In the genomic region with DNA sequence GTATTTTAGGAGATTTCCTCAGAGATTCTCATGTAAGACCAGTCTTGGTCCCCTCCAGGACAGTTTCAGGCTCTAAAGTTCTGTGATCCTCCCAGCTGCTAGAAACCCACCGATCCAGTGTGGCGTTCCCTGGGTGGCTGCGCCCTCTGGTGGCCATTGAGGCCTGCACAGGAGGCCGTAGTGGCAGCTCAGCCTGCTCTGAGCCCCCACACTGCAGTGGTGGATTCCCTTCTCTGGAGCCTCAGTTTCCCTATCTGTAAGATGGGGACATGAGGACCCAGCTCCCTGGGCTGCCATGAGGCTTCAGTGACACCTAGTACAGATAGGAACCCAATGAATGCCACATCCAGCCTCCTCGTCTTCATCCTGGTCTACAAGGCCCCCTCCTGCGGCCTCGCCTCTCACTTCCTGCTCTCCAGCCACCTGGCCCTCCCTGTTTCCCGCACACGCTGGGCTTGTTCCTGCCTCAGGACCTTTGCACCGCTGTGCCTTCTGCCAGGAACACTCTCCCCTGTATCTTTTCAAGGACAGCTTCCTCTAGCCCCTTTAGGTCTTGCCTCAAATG, we compare ENCODE assay signal across 8 cellular contexts. TPM values are rescaled to one million over a fixed set of nuclear protein-coding genes. Genes with fewer than 3 reads are reported as not detected.
DNase-seq lines count a peak whose midpoint lies in the region; ATAC-seq and TF ChIP-seq lines count a peak whose summit lies in the region.

No MANE protein-coding gene starts in this region.

- no peak overlapping the region for H3K14ac ChIP-seq in neuronal stem cell (ENCODE audit: low read length)

- H2AFZ ChIP-seq in PC-9: no peak overlapping the region
- H2AFZ ChIP-seq in neuronal stem cell (ENCODE audit: low read length): no peak overlapping the region

- CTCF ChIA-PET in PC-9 (lab: Charles Lee): interaction anchor here (0.6 to 1.1 kb wide), 4 partner anchors 13 to 220 kb away, joined by 3 to 12 read pairs (median 4); no protein-coding TSS in a partner anchor

- no peak overlapping the region for H2BK12ac ChIP-seq in neuronal stem cell (ENCODE audit: low read length)

- POLR2A ChIA-PET in PC-9 (lab: Charles Lee; ENCODE audit: unreplicated experiment): no interaction called here

- no peaks in the 10 kb centered on the region for H3K79me2 ChIP-seq in PC-9 (ENCODE audit: low read depth)

- no peak overlapping the region for H3K4ac ChIP-seq in neuronal stem cell (ENCODE audit: low read length)

- no peaks in the 10 kb centered on the region for H3K36me3 ChIP-seq in PC-9 (ENCODE audit: low read depth)
- peaks cover 3 to 12% of the 10 kb centered on the region in 2 donors for H3K36me3 ChIP-seq in neuronal stem cell (replicated peaks in 1 of 2; ENCODE audit: control insufficient read depth in 2 of 2, insufficient read depth in 2 of 2, low read length in 2 of 2)

- no peak overlapping the region for H4K8ac ChIP-seq in neuronal stem cell (ENCODE audit: low read depth, low read length)

- H3K9me3 ChIP-seq in PC-9 (ENCODE audit: insufficient read depth, low read depth): no peaks in the 10 kb centered on the region
- H3K9me3 ChIP-seq in neuronal stem cell (replicated peaks in 1 of 2; ENCODE audit: control insufficient read depth in 2 of 2, insufficient read depth in 1 of 2, low read depth in 1 of 2, low read length in 2 of 2): no peaks in the 10 kb centered on the region

- H3K4me3 ChIP-seq in PC-9 (no peak overlapping the region), fibroblast of mammary gland (ENCODE audit: control insufficient read depth, low read depth, low read length) (no peak overlapping the region), neuronal stem cell (ENCODE audit: low read length in 2 of 2) (no peak overlapping the region)

- BruUV-seq in PC-9 (replicated peaks; lab: Mats Ljungman, UMichigan): no TSS peak

- no peaks in the 10 kb centered on the region for H3K4me1 Mint-ChIP-seq in activated T-cell treated with anti-CD3 and anti-CD28 coated beads, Interleukin-2, amount 50 U/mL, for 72 hours (ENCODE audit: low read depth)

- H3K27ac Mint-ChIP-seq in activated T-cell treated with anti-CD3 and anti-CD28 coated beads, Interleukin-2, amount 50 U/mL, for 72 hours: no peak overlapping the region

- H3K9me2 ChIP-seq in PC-9 (ENCODE audit: insufficient read depth): no peaks in the 10 kb centered on the region

- H3K4me2 ChIP-seq in PC-9 (no peak overlapping the region), neuronal stem cell (ENCODE audit: insufficient read depth, low read length, poor library complexity, severe bottlenecking) (no peak overlapping the region)

- intact Hi-C loops in PC-9 (cut with micrococcal nuclease; ENCODE audit: unreplicated experiment): loop anchor here (1.0 kb wide), 2 partner anchors 102 to 220 kb away; no protein-coding TSS in a partner anchor

- H3K27ac ChIP-seq in PC-9 (no peak overlapping the region), neuronal stem cell (replicated peaks; ENCODE audit: low read length) (no peak overlapping the region), substantia nigra (ENCODE audit: low read depth, low read length, poor library complexity, severe bottlenecking) (no peak overlapping the region)

- no peaks in the 10 kb centered on the region for H3K4me1 ChIP-seq in PC-9 (replicated peaks; ENCODE audit: insufficient read depth)
- H3K4me1 ChIP-seq in neuronal stem cell (ENCODE audit: control insufficient read depth in 2 of 2, insufficient read depth in 1 of 2, low read depth in 1 of 2, low read length in 2 of 2): no peaks in the 10 kb centered on the region

- no peak overlapping the region for H2BK120ac ChIP-seq in neuronal stem cell (ENCODE audit: low read depth, low read length)

- H3K9me3 Mint-ChIP-seq in activated T-cell treated with anti-CD3 and anti-CD28 coated beads, Interleukin-2, amount 50 U/mL, for 72 hours: no peaks in the 10 kb centered on the region

- no peak overlapping the region for H2BK15ac ChIP-seq in neuronal stem cell (ENCODE audit: low read length)

- H2AK5ac ChIP-seq in neuronal stem cell (ENCODE audit: low read depth, low read length): peak overlapping the region; percentile 82

- no peaks in the 10 kb centered on the region for H3K36me3 Mint-ChIP-seq in activated T-cell treated with anti-CD3 and anti-CD28 coated beads, Interleukin-2, amount 50 U/mL, for 72 hours (ENCODE audit: insufficient read depth in 2 of 2)

- no peak overlapping the region for H3K23ac ChIP-seq in neuronal stem cell (ENCODE audit: low read depth, low read length, poor library complexity)

- no peak overlapping the region for H3K18ac ChIP-seq in neuronal stem cell (ENCODE audit: low read length)

- DNase-seq in NCI-H2227 (lab: John Stamatoyannopoulos, UW; ENCODE audit: unreplicated experiment): peak; percentile 77
- DNase-seq in NCI-H2227 treated with DMSO at 0.1 percent for 48 hours (lab: John Stamatoyannopoulos, UW): no peak
- DNase-seq in PC-9: peak in 1 of 2 experiments; percentile 64
- peak; percentile 83 to 86 for DNase-seq in activated T-cell treated with anti-CD3 and anti-CD28 coated beads, Interleukin-2, amount 50 U/mL, for 72 hours
- peak; percentile 57 for DNase-seq in fibroblast of mammary gland (ENCODE audit: low read depth)
- no peak for DNase-seq in neuronal stem cell (ENCODE audit: low spot score)
- peak in 41 of 49 donors; percentile 15 to 84 (median 54) for DNase-seq in substantia nigra (lab: John Stamatoyannopoulos, UW)

- H3K79me1 ChIP-seq in neuronal stem cell (ENCODE audit: low read depth, low read length): peaks cover 4% of the 10 kb centered on the region

- no peaks in the 10 kb centered on the region for H3K27me3 Mint-ChIP-seq in activated T-cell treated with anti-CD3 and anti-CD28 coated beads, Interleukin-2, amount 50 U/mL, for 72 hours (ENCODE audit: low read depth)

- H2BK5ac ChIP-seq in neuronal stem cell (ENCODE audit: low read length): no peak overlapping the region

- TF ChIP-seq CTCF in PC-9 (conservative IDR thresholded peaks at IDR 0.05): peak; percentile 96
- peak; percentile 98 for TF ChIP-seq CTCF in fibroblast of mammary gland (conservative IDR thresholded peaks at IDR 0.05; ENCODE audit: control insufficient read depth, insufficient read depth, low read depth, low read length)

- no CpG with 5 or more reads among the region's 10 CpGs for WGBS in neuronal stem cell (ENCODE audit: extremely low coverage in 2 of 2, insufficient read length in 2 of 2, insufficient replicate concordance in 1 of 2), 2 donors

- no peaks in the 10 kb centered on the region for H4K20me1 ChIP-seq in PC-9 (ENCODE audit: insufficient read depth)

- H3K27me3 ChIP-seq in PC-9 (ENCODE audit: insufficient read depth, low read depth) (no peaks in the 10 kb centered on the region), neuronal stem cell (ENCODE audit: control insufficient read depth in 3 of 3, insufficient read depth in 3 of 3, low read depth in 1 of 3, low read length in 3 of 3) (no peaks in the 10 kb centered on the region)

- ATAC-seq in HG02759 (IDR thresholded peaks at IDR 0.05; ENCODE audit: unreplicated experiment): peak; percentile 72
- peak; percentile 94 to 96 for ATAC-seq in activated T-cell treated with anti-CD3 and anti-CD28 coated beads, Interleukin-2, amount 50 U/mL, for 72 hours (replicated peaks in 1 of 2)

- H4K91ac ChIP-seq in neuronal stem cell (ENCODE audit: low read depth, low read length, poor library complexity): no peak overlapping the region

- H3K4me3 Mint-ChIP-seq in activated T-cell treated with anti-CD3 and anti-CD28 coated beads, Interleukin-2, amount 50 U/mL, for 72 hours: no peak overlapping the region

- no peaks in the 10 kb centered on the region for H3F3A ChIP-seq in PC-9 (ENCODE audit: insufficient read depth, low read depth)

- H3K9ac ChIP-seq in neuronal stem cell (ENCODE audit: low read depth, low read length, poor library complexity): no peak overlapping the region

RNA-seq across cellular contexts. Expression of gene CCDC102A, which starts 16.5 kb away (rescaled TPM):
- total RNA-seq in PC-9 (2021): 8.1 and 11.8 TPM in 2 replicates
- 10 to 100 TPM in 1 of 2 donors, 1 to 10 TPM in 1; 8.1 to 14.6 TPM for total RNA-seq in activated T-cell treated with anti-CD3 and anti-CD28 coated beads, Interleukin-2, amount 50 U/mL, for 72 hours
- polyA plus RNA-seq in neuronal stem cell (2013, experiment 1 of 2): 6.4 TPM
- polyA plus RNA-seq in neuronal stem cell (2013, experiment 2 of 2): 6.3 TPM

RNA-seq across cellular contexts. Expression of gene ADGRG5, which starts 22.6 kb away (rescaled TPM):
- not detected in 2 replicates for total RNA-seq in PC-9 (2021)
- total RNA-seq in activated T-cell treated with anti-CD3 and anti-CD28 coated beads, Interleukin-2, amount 50 U/mL, for 72 hours: 1 to 10 TPM; 3.9 to 9.3 TPM
- 1.7 TPM for polyA plus RNA-seq in neuronal stem cell (2013, experiment 1 of 2)
- polyA plus RNA-seq in neuronal stem cell (2013, experiment 2 of 2): 1.7 TPM

RNA-seq across cellular contexts. Expression of gene DOK4, which starts 33.6 kb away (rescaled TPM):
- 27.4 and 38.7 TPM in 2 replicates for total RNA-seq in PC-9 (2021)
- 10 to 100 TPM; 12.0 to 19.6 TPM for total RNA-seq in activated T-cell treated with anti-CD3 and anti-CD28 coated beads, Interleukin-2, amount 50 U/mL, for 72 hours
- polyA plus RNA-seq in neuronal stem cell (2013, experiment 1 of 2): 17.3 TPM
- 15.7 TPM for polyA plus RNA-seq in neuronal stem cell (2013, experiment 2 of 2)

RNA-seq across cellular contexts. Expression of gene POLR2C, which starts 57.4 kb away (rescaled TPM):
- 47.3 and 47.8 TPM in 2 replicates for total RNA-seq in PC-9 (2021)
- 10 to 100 TPM; 65.7 to 67.5 TPM for total RNA-seq in activated T-cell treated with anti-CD3 and anti-CD28 coated beads, Interleukin-2, amount 50 U/mL, for 72 hours
- 50.6 TPM for polyA plus RNA-seq in neuronal stem cell (2013, experiment 1 of 2)
- polyA plus RNA-seq in neuronal stem cell (2013, experiment 2 of 2): 49.2 TPM

Comparison
In these comparisons a context has a peak if more than half of its experiments do, and no peak if none do; other contexts are left out.
1. DNase-seq: peak in NCI-H2227 (single experiment), activated T-cell treated with anti-CD3 and anti-CD28 coated beads, Interleukin-2, amount 50 U/mL, for 72 hours (2 of 2), fibroblast of mammary gland (single experiment) and substantia nigra (41 of 49); none in NCI-H2227 treated with DMSO at 0.1 percent for 48 hours (single experiment) and neuronal stem cell (single experiment).